8 cellular contexts compared by ENCODE assay signal in genomic region chr6:31738048-31738979, GRCh38. TPM values are rescaled to one million over a fixed set of nuclear protein-coding genes. Genes with fewer than 3 reads are reported as not detected.
DNase-seq lines count a peak whose midpoint lies in the region; ATAC-seq, FAIRE-seq and TF ChIP-seq lines count a peak whose summit lies in the region.

No MANE protein-coding gene starts in this region.

- no peaks in the 10 kb centered on the region for H3K9me3 ChIP-seq in muscle layer of duodenum (ENCODE audit: control insufficient read depth in 1 of 2, low read length in 2 of 2)
- no peaks in the 10 kb centered on the region for H3K9me3 ChIP-seq in suprapubic skin

- peak overlapping the region; percentile 89 to 90 for H3K27ac Mint-ChIP-seq in effector memory CD8-positive, alpha-beta T cell

- H3K27ac ChIP-seq in muscle layer of duodenum (ENCODE audit: low read length) (peak overlapping the region; percentile 100), suprapubic skin (peak overlapping the region; percentile 89)

- H3K9me3 Mint-ChIP-seq in effector memory CD8-positive, alpha-beta T cell, result no peaks in the 10 kb centered on the region

- no peak for DNase-seq in AG09309 (ENCODE audit: low read depth)
- peak; percentile 46 for DNase-seq in GM19239 (ENCODE audit: insufficient read length, low spot score)
- DNase-seq in NCI-H345 (lab: John Stamatoyannopoulos, UW), result peak; percentile 92
- peak; percentile 58 to 66 for DNase-seq in activated CD4-positive, alpha-beta T cell treated with anti-CD3 and anti-CD28 coated beads for 4 hours
- DNase-seq in effector memory CD8-positive, alpha-beta T cell, result peak; percentile 48 to 52 (median 52)
- no peak for DNase-seq in suprapubic skin (ENCODE audit: low spot score in 2 of 2)

- FAIRE-seq in GM19239 (lab: Jason Lieb, UNC), result peak; percentile 90

- peak; percentile 46 for ATAC-seq in effector memory CD8-positive, alpha-beta T cell (replicated peaks)
- no peak for ATAC-seq in HG03196 (IDR thresholded peaks at IDR 0.05; ENCODE audit: unreplicated experiment)

- H3K4me1 Mint-ChIP-seq in effector memory CD8-positive, alpha-beta T cell (ENCODE audit: low read depth in 2 of 2), result peaks cover 62 to 75% of the 10 kb centered on the region in 2 donors

- H3K36me3 Mint-ChIP-seq in effector memory CD8-positive, alpha-beta T cell (ENCODE audit: insufficient read depth), result peaks cover 54% of the 10 kb centered on the region

- TF ChIP-seq EP300 in suprapubic skin (IDR thresholded peaks at IDR 0.05), result no peak

- peaks cover 4 to 27% of the 10 kb centered on the region in 2 donors for H3K4me1 ChIP-seq in muscle layer of duodenum (ENCODE audit: control insufficient read depth in 1 of 2, insufficient read depth in 2 of 2, low read length in 2 of 2)
- peaks cover 62% of the 10 kb centered on the region for H3K4me1 ChIP-seq in suprapubic skin

- no peaks in the 10 kb centered on the region for H3K27me3 ChIP-seq in muscle layer of duodenum (ENCODE audit: low read depth, low read length)
- no peaks in the 10 kb centered on the region for H3K27me3 ChIP-seq in suprapubic skin

- H3K36me3 ChIP-seq in muscle layer of duodenum (ENCODE audit: control insufficient read depth in 1 of 2, insufficient read depth in 2 of 2, low read length in 2 of 2), result peaks cover 12 to 28% of the 10 kb centered on the region in 2 donors
- peaks cover 16% of the 10 kb centered on the region for H3K36me3 ChIP-seq in suprapubic skin

- no peaks in the 10 kb centered on the region for H3K27me3 Mint-ChIP-seq in effector memory CD8-positive, alpha-beta T cell

- TF ChIP-seq CTCF in AG09309 (IDR thresholded peaks at IDR 0.05; ENCODE audit: control insufficient read depth, insufficient read depth, low read depth, low read length, missing control alignments) (peak; percentile 41), suprapubic skin (IDR thresholded peaks at IDR 0.05) (no peak)

- 14% methylated on average over 6 of the region's 6 CpGs for WGBS in suprapubic skin

- no peak overlapping the region for H3K4me3 ChIP-seq in AG09309 (ENCODE audit: control insufficient read depth, low read depth, low read length)
- H3K4me3 ChIP-seq in muscle layer of duodenum (ENCODE audit: low read depth in 1 of 2, low read length in 2 of 2), result peak overlapping the region; percentile 19 to 27
- H3K4me3 ChIP-seq in suprapubic skin, result peak overlapping the region; percentile 14

- peak in 1 of 2 donors; percentile 36 for TF ChIP-seq POLR2A in suprapubic skin (IDR thresholded peaks at IDR 0.05)

- H3K4me3 Mint-ChIP-seq in effector memory CD8-positive, alpha-beta T cell, result peak overlapping the region; percentile 95 to 97

RNA-seq across cellular contexts. Expression of gene MSH5, which starts 1.5 kb away (rescaled TPM):
- 10 to 100 TPM; 12.6 to 60.1 (median 17.2) TPM for total RNA-seq in suprapubic skin

RNA-seq across cellular contexts. Expression of gene CLIC1, which starts 2.0 kb away (rescaled TPM):
- 100 to 1,000 TPM; 239 to 420 (median 333) TPM for total RNA-seq in suprapubic skin

RNA-seq across cellular contexts. Expression of gene DDAH2, which starts 9.2 kb away (rescaled TPM):
- 10 to 100 TPM; 66.8 to 84.2 (median 68.3) TPM for total RNA-seq in suprapubic skin

RNA-seq across cellular contexts. Expression of gene MPIG6B, which starts 15.1 kb away (rescaled TPM):
- 1 to 10 TPM; 1.6 to 4.6 (median 4.5) TPM for total RNA-seq in suprapubic skin

RNA-seq across cellular contexts. Expression of gene LY6G6C, which starts 16.8 kb away (rescaled TPM):
- total RNA-seq in suprapubic skin, result 100 to 1,000 TPM in 3 of 4 donors, 10 to 100 TPM in 1; 80.0 to 376 (median 338) TPM

Comparison
In these comparisons a context has a peak if more than half of its experiments do, and no peak if none do; other contexts are left out.
1. DNase-seq: peak in GM19239 (single experiment), NCI-H345 (single experiment), activated CD4-positive, alpha-beta T cell treated with anti-CD3 and anti-CD28 coated beads for 4 hours (2 of 2) and effector memory CD8-positive, alpha-beta T cell (3 of 3); none in AG09309 (single experiment) and suprapubic skin (0 of 2).